18 cellular contexts compared by ENCODE assay signal in genomic region chr3:67202053-67202452, GRCh38.
DNase-seq lines count a peak whose midpoint lies in the region; ATAC-seq and TF ChIP-seq lines count a peak whose summit lies in the region.
"Had no signal": no experiment of that assay in that cellular context is flagged by ENCODE, and none has a peak within 500 bp of the region (broad histone marks: within the 10 kb centered on the region; RNA-seq: fewer than 3 reads in every experiment).

No MANE protein-coding gene starts in this region.

- no peak overlapping the region for H3K27ac Mint-ChIP-seq in GM23338
- H3K27ac Mint-ChIP-seq: B cell; CD4-positive, CD25-positive, alpha-beta regulatory T cell; CD8-positive, alpha-beta T cell; HFFc6 had no signal

- no peak for TF ChIP-seq POLR2A in prostate gland (IDR thresholded peaks at IDR 0.05)

- DNase-seq in LNCaP clone FGC (ENCODE audit: low read depth) = peak; percentile 87
- DNase-seq in astrocyte of the hippocampus (ENCODE audit: low read depth, low spot score) = peak; percentile 1
- DNase-seq in prostate gland (ENCODE audit: low spot score) = peak; percentile 5
- DNase-seq in activated naive CD4-positive, alpha-beta T cell treated with anti-CD3 and anti-CD28 coated beads, Interleukin-2, amount 50 U/mL, for 16 hours = no peak
- no peak for DNase-seq in GM23338 (ENCODE audit: low spot score)
- DNase-seq: Caco-2; CD4-positive, CD25-positive, alpha-beta regulatory T cell; CD8-positive, alpha-beta T cell; DMS153; DND-41; GDM1; GOT3; HFFc6 had no signal

- H3K4me1 ChIP-seq in prostate gland (replicated peaks) (no peaks in the 10 kb centered on the region), GM23338 (ENCODE audit: insufficient read depth) (no peaks in the 10 kb centered on the region)
- H3K4me1 ChIP-seq: BLaER1, Caco-2, HAP-1 had no signal

- no peaks in the 10 kb centered on the region for H3K9me2 ChIP-seq in GM23338 (ENCODE audit: insufficient read depth)

- H3K79me2 ChIP-seq in GM23338 (replicated peaks; ENCODE audit: insufficient read depth) = no peaks in the 10 kb centered on the region

- H3K4me2 ChIP-seq in GM23338 = no peak overlapping the region
- H3K4me2 ChIP-seq: BLaER1 had no signal

- H3K4me3 ChIP-seq in LNCaP clone FGC (ENCODE audit: low read depth, low read length) = no peak overlapping the region
- H3K4me3 ChIP-seq in prostate gland = no peak overlapping the region
- no peak overlapping the region for H3K4me3 ChIP-seq in GM23338
- H3K4me3 ChIP-seq: BLaER1, GM12878, HAP-1 had no signal

- TF ChIP-seq CTCF in LNCaP clone FGC (IDR thresholded peaks at IDR 0.05; ENCODE audit: control insufficient read depth, extremely low read depth, insufficient read depth) (no peak), prostate gland (IDR thresholded peaks at IDR 0.05) (no peak), GM23338 (conservative IDR thresholded peaks at IDR 0.05; ENCODE audit: low read depth in 2 of 2) (no peak)

- H3K36me3 Mint-ChIP-seq in GM23338 (ENCODE audit: low read depth) = no peaks in the 10 kb centered on the region
- H3K36me3 Mint-ChIP-seq: CD4-positive, CD25-positive, alpha-beta regulatory T cell; CD8-positive, alpha-beta T cell had no signal

- ATAC-seq in GM23338 (no peak), HG03469 (IDR thresholded peaks at IDR 0.05; ENCODE audit: unreplicated experiment) (no peak)
- ATAC-seq: CD8-positive, alpha-beta T cell; GM12878 had no signal

- H3K4me1 Mint-ChIP-seq in GM23338 = no peaks in the 10 kb centered on the region; the same call in 2 of the 3 replicates
- H3K4me1 Mint-ChIP-seq: CD4-positive, CD25-positive, alpha-beta regulatory T cell had no signal

- no peak overlapping the region for H3K27ac ChIP-seq in prostate gland
- H3K27ac ChIP-seq in GM23338 (ENCODE audit: low read depth) = no peak overlapping the region
- H3K27ac ChIP-seq: BLaER1 had no signal

- H3K27me3 ChIP-seq in prostate gland (replicated peaks; ENCODE audit: insufficient read depth) (no peaks in the 10 kb centered on the region), GM23338 (ENCODE audit: insufficient read depth) (no peaks in the 10 kb centered on the region)
- H3K27me3 ChIP-seq: BLaER1 had no signal

- no peaks in the 10 kb centered on the region for H3F3A ChIP-seq in GM23338 (replicated peaks; ENCODE audit: low read depth)

- WGBS in prostate gland = 24% methylated on average over 3 of the region's 3 CpGs

- no peak overlapping the region for H2AFZ ChIP-seq in GM23338

- no peaks in the 10 kb centered on the region for H3K9me3 ChIP-seq in prostate gland
- H3K9me3 ChIP-seq: BLaER1, Caco-2, HAP-1 had no signal

- no peak overlapping the region for H3K4me3 Mint-ChIP-seq in GM23338
- H3K4me3 Mint-ChIP-seq: B cell; CD4-positive, CD25-positive, alpha-beta regulatory T cell; CD8-positive, alpha-beta T cell; HFFc6 had no signal

- intact Hi-C loops in prostate gland (cut with DNase I) = no loop called here

- H3K36me3 ChIP-seq in prostate gland = no peaks in the 10 kb centered on the region
- no peaks in the 10 kb centered on the region for H3K36me3 ChIP-seq in GM23338 (ENCODE audit: insufficient read depth)
- H3K36me3 ChIP-seq: BLaER1, HAP-1 had no signal

- H3K27me3 Mint-ChIP-seq in GM23338 (ENCODE audit: insufficient read depth, low read depth, poor library complexity) = peaks cover 3% of the 10 kb centered on the region

- H4K20me1 ChIP-seq in GM23338 (replicated peaks; ENCODE audit: insufficient read depth) = no peaks in the 10 kb centered on the region
- H4K20me1 ChIP-seq: BLaER1 had no signal

- H3K9me3 Mint-ChIP-seq in GM23338 = no peaks in the 10 kb centered on the region
- H3K9me3 Mint-ChIP-seq: CD4-positive, CD25-positive, alpha-beta regulatory T cell; CD8-positive, alpha-beta T cell had no signal

TF ChIP-seq in GM23338, 12 proteins besides CTCF, POLR2A, EP300 and RAD21 (continues in another document):
- TF ChIP-seq EZH2 (IDR thresholded peaks at IDR 0.05; ENCODE audit: low read depth, unreplicated experiment) = no peak
- TF ChIP-seq ZNF462 (CRISPR knock-in tag; IDR thresholded peaks at IDR 0.05) = no peak
- no peak for TF ChIP-seq STAT1 (IDR thresholded peaks at IDR 0.05; ENCODE audit: unreplicated experiment)
- no peak for TF ChIP-seq CREB1 (CRISPR knock-in tag; IDR thresholded peaks at IDR 0.05; ENCODE audit: low read depth)
- TF ChIP-seq EZH2phosphoT487 (IDR thresholded peaks at IDR 0.05; ENCODE audit: unreplicated experiment) = no peak
- no peak for TF ChIP-seq POLR2AphosphoS5 (IDR thresholded peaks at IDR 0.05; ENCODE audit: low read depth)
- no peak for TF ChIP-seq ETS1 (IDR thresholded peaks at IDR 0.05)
- no peak for TF ChIP-seq JUNB (IDR thresholded peaks at IDR 0.05; ENCODE audit: unreplicated experiment)
- no peak for TF ChIP-seq ZNF114 (CRISPR knock-in tag; IDR thresholded peaks at IDR 0.05)
- no peak for TF ChIP-seq ZNF331 (CRISPR knock-in tag; IDR thresholded peaks at IDR 0.05; ENCODE audit: low read depth)

Comparison
In these comparisons a context has a peak if more than half of its experiments do, and no peak if none do; other contexts are left out.
1. DNase-seq: peak in LNCaP clone FGC (single experiment), astrocyte of the hippocampus (single experiment) and prostate gland (single experiment); none in activated naive CD4-positive, alpha-beta T cell treated with anti-CD3 and anti-CD28 coated beads, Interleukin-2, amount 50 U/mL, for 16 hours (single experiment) and GM23338 (single experiment).